Comparison of ENCODE assay signal across 24 cellular contexts in the genomic region with DNA sequence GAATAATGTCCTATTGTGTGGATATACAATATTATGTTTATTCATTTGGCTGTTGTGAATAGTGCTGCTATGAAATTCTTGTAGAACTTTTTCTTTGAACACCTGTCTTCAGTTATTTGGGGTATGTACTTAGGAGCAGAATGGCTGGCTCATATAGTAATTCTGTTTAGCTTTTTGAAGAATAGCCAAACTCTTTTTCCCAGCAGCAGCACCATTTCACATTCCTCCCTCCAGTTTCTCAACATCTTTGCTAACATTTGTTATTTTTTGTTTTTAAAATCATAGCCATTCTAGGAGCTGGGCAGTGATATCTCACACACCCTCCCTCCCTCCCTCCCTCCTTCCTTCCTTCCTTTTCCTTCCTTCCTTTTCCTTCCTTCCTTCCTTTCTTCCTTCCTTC.
"Had no signal": no experiment of that assay in that cellular context is flagged by ENCODE, and none has a peak within 500 bp of the region (broad histone marks: within the 10 kb centered on the region; RNA-seq: fewer than 3 reads in every experiment).

No MANE protein-coding gene starts in this region.

- H3K36me3 ChIP-seq: MG63 had no signal

- ATAC-seq: Panc1, PC-3 had no signal

- H3K4me2 ChIP-seq: SK-N-SH had no signal

- H3K27ac ChIP-seq: HL-60, RWPE1 had no signal

- H3K9ac ChIP-seq: SK-N-SH had no signal

- H3K4me3 ChIP-seq: MG63 had no signal

- DNase-seq: Karpas-422, KG1, MG63, NCI-H1092, NCI-H1105 treated with DMSO at 0.1 percent for 48 hours, NCI-H1417 treated with DMSO at 0.1 percent for 48 hours, NCI-H146, NCI-H1694 treated with DMSO at 0.1 percent for 48 hours, NCI-H2029, NCI-H2081 treated with DMSO at 0.1 percent for 48 hours, NCI-H2171, NCI-H226, NCI-H446, NCI-H510A, NCI-H524 treated with DMSO at 0.1 percent for 48 hours, NCI-H69, NCI-H774, PC-3, SHP77, SK-N-SH, SW 1271 had no signal

- H3K27me3 ChIP-seq: MG63 had no signal
